In the genomic region with DNA sequence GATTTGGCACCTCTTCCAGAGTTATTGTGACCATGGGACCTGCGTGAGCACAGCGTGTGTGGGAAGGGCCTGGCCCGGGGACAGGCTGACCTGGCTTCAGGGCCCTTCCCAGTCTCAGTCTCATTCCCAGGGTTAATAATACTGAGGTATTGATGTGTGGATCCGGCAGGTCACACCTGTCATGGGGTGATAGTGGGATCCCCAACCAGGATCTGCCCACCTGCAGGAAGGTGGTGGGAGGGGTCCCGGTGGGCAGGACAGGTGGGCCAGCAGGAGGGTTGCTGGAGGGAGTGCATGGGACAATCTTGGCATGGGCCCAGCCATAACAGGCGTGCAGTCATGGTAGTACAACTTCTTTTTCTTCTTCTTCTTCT, we compare ENCODE assay signal across 13 cellular contexts. TPM values are rescaled to one million over a fixed set of nuclear protein-coding genes. Genes with fewer than 3 reads are reported as not detected.
A peak's percentile ranks its signal among the peaks of the same experiment; 100 is the strongest.
DNase-seq lines count a peak whose midpoint lies in the region; ATAC-seq and TF ChIP-seq lines count a peak whose summit lies in the region.
"Had no signal": no experiment of that assay in that cellular context is flagged by ENCODE, and none has a peak within 500 bp of the region (broad histone marks: within the 10 kb centered on the region; RNA-seq: fewer than 3 reads in every experiment).

No MANE protein-coding gene starts in this region.

- no peak overlapping the region for H2BK15ac ChIP-seq in H9 (ENCODE audit: low read depth, low read length)

- H3K14ac ChIP-seq in H9 (ENCODE audit: insufficient read depth, low read length): no peak overlapping the region

- H3K27ac Mint-ChIP-seq in H9 (no peak overlapping the region), glutamatergic neuron (ENCODE audit: unreplicated experiment) (no peak overlapping the region)
- H3K27ac Mint-ChIP-seq: activated T-helper 17 cell treated with anti-CD3 and anti-CD28 coated beads, Interleukin-2, amount 50 U/mL, for 72 hours; CD4-positive, alpha-beta memory T cell; naive thymus-derived CD4-positive, alpha-beta T cell had no signal

- no peak overlapping the region for H3K18ac ChIP-seq in H9 (ENCODE audit: insufficient read length, low read depth, low read length)

- H3K27me3 Mint-ChIP-seq in H9 (ENCODE audit: low read depth) (peaks cover 15% of the 10 kb centered on the region), glutamatergic neuron (ENCODE audit: unreplicated experiment) (peaks cover 6% of the 10 kb centered on the region)

- H3K4me2 ChIP-seq in H9 (ENCODE audit: insufficient read depth, insufficient read length, low read length): no peak overlapping the region
- H3K4me2 ChIP-seq: SK-N-SH had no signal

- no peak overlapping the region for H2BK5ac ChIP-seq in H9 (ENCODE audit: insufficient read length, low read length)

- H3K9me3 ChIP-seq in H9 (ENCODE audit: control insufficient read depth, low read depth, low read length) (no peaks in the 10 kb centered on the region), sigmoid colon (no peaks in the 10 kb centered on the region)
- H3K9me3 ChIP-seq: SK-N-SH had no signal

- no peak overlapping the region for H3K4me3 ChIP-seq in sigmoid colon

- no peak overlapping the region for H3K4ac ChIP-seq in H9 (ENCODE audit: low read depth, low read length)

- no peak overlapping the region for H3K56ac ChIP-seq in H9 (ENCODE audit: insufficient read length, low read depth, low read length)

- H3T11ph ChIP-seq in H9 (ENCODE audit: low read length): no peak overlapping the region

- H4K20me1 ChIP-seq in H9 (ENCODE audit: control insufficient read depth, insufficient read depth, insufficient read length): no peaks in the 10 kb centered on the region

- H3K27me3 ChIP-seq in H9 (ENCODE audit: insufficient read depth, low read length) (no peaks in the 10 kb centered on the region), sigmoid colon (no peaks in the 10 kb centered on the region)

- H4K5ac ChIP-seq in H9 (ENCODE audit: insufficient read length, low read depth, low read length): no peak overlapping the region

- ATAC-seq in HG03196 (IDR thresholded peaks at IDR 0.05; ENCODE audit: unreplicated experiment): no peak

- H3K9ac ChIP-seq in H9 (ENCODE audit: extremely low read depth, insufficient read length, low read length): no peak overlapping the region
- H3K9ac ChIP-seq: SK-N-SH had no signal

- H2BK120ac ChIP-seq in H9 (ENCODE audit: low read depth, low read length, poor library complexity, severe bottlenecking): no peak overlapping the region

- peaks cover 0 to 4% of the 10 kb centered on the region in 2 experiments; a peak in 1 of 5 replicates for H3K9me3 Mint-ChIP-seq in H9
- peaks cover 12% of the 10 kb centered on the region for H3K9me3 Mint-ChIP-seq in glutamatergic neuron (ENCODE audit: unreplicated experiment)
- H3K9me3 Mint-ChIP-seq: activated T-helper 17 cell treated with anti-CD3 and anti-CD28 coated beads, Interleukin-2, amount 50 U/mL, for 72 hours; naive thymus-derived CD4-positive, alpha-beta T cell had no signal

- DNase-seq in H9: peak; percentile 24
- DNase-seq in glutamatergic neuron: no peak
- DNase-seq in sigmoid colon: no peak
- no peak for DNase-seq in NCI-H1105 treated with DMSO at 0.1 percent for 48 hours (lab: John Stamatoyannopoulos, UW)
- no peak for DNase-seq in NCI-H2029 treated with DMSO at 0.1 percent for 48 hours (lab: John Stamatoyannopoulos, UW)
- DNase-seq in NCI-H146 (lab: John Stamatoyannopoulos, UW): no peak
- DNase-seq: NCI-H1105 had no signal

- no CpG with 5 or more reads among the region's 6 CpGs for WGBS in H9 (ENCODE audit: extremely low coverage, insufficient read length, low lambda C conversion rate)
- 27 to 51% methylated on average over 6 of the region's 6 CpGs for WGBS in sigmoid colon, 2 donors

- peaks cover 28 to 30% of the 10 kb centered on the region in 2 experiments for H3K4me1 Mint-ChIP-seq in H9
- peaks cover 8% of the 10 kb centered on the region for H3K4me1 Mint-ChIP-seq in glutamatergic neuron (ENCODE audit: low read depth, unreplicated experiment)

- peaks cover 0 to 11% (median 5%) of the 10 kb centered on the region in 4 donors for H3K36me3 ChIP-seq in sigmoid colon

- TF ChIP-seq CTCF in H9 (conservative IDR thresholded peaks at IDR 0.05) (peak; percentile 14; the same call in 1 of the 3 replicates), glutamatergic neuron (IDR thresholded peaks at IDR 0.05; ENCODE audit: partially characterized antibody, unreplicated experiment) (peak; percentile 56), sigmoid colon (IDR thresholded peaks at IDR 0.05) (peak in 2 of 4 experiments; percentile 2 to 3)

- no peak overlapping the region for H2AK5ac ChIP-seq in H9 (ENCODE audit: insufficient read length, low read length)

- H3K79me2 ChIP-seq in H9 (ENCODE audit: insufficient read depth, low read length): no peaks in the 10 kb centered on the region

- H3K27ac ChIP-seq in H9 (ENCODE audit: insufficient read length, low read depth, low read length) (no peak overlapping the region), sigmoid colon (peak overlapping the region; percentile 80 to 88 (median 83))

- TF ChIP-seq EP300 in sigmoid colon (IDR thresholded peaks at IDR 0.05): no peak

- no peak overlapping the region for H2BK20ac ChIP-seq in H9 (ENCODE audit: low read depth, low read length, poor library complexity, severe bottlenecking)

- no peak for TF ChIP-seq POLR2A in sigmoid colon (IDR thresholded peaks at IDR 0.05)

- no peaks in the 10 kb centered on the region for H3K79me1 ChIP-seq in H9 (ENCODE audit: insufficient read depth, low read depth, low read length, poor library complexity, severe bottlenecking)

- H2AFZ ChIP-seq in H9 (ENCODE audit: low read length): no peak overlapping the region

- no peak overlapping the region for H4K8ac ChIP-seq in H9 (replicated peaks; ENCODE audit: insufficient read length, low read depth, low read length)

- intact Hi-C loops in sigmoid colon (cut with DNase I): loop anchor here (2.0 kb wide), 3 partner anchors 54 to 150 kb away; no protein-coding TSS in a partner anchor

- H3K4me3 Mint-ChIP-seq in H9: no peak overlapping the region
- no peak overlapping the region for H3K4me3 Mint-ChIP-seq in glutamatergic neuron (ENCODE audit: unreplicated experiment)
- H3K4me3 Mint-ChIP-seq: activated T-helper 17 cell treated with anti-CD3 and anti-CD28 coated beads, Interleukin-2, amount 50 U/mL, for 72 hours; CD4-positive, alpha-beta memory T cell; naive thymus-derived CD4-positive, alpha-beta T cell had no signal

- H3K23ac ChIP-seq in H9 (ENCODE audit: insufficient read length, low read depth, low read length): no peak overlapping the region

- no peaks in the 10 kb centered on the region for H3K4me1 ChIP-seq in H9 (ENCODE audit: insufficient read depth, low read length)
- peaks cover 0 to 62% (median 50%) of the 10 kb centered on the region in 4 donors for H3K4me1 ChIP-seq in sigmoid colon

- H4K91ac ChIP-seq in H9 (ENCODE audit: insufficient read length, low read depth, low read length): no peak overlapping the region

- H3K36me3 Mint-ChIP-seq in H9 (ENCODE audit: insufficient read depth in 1 of 3, low read depth in 3 of 3): no peaks in the 10 kb centered on the region; a peak in 2 of 7 replicates
- H3K36me3 Mint-ChIP-seq in glutamatergic neuron (ENCODE audit: unreplicated experiment): no peaks in the 10 kb centered on the region
- H3K36me3 Mint-ChIP-seq: CD4-positive, alpha-beta memory T cell; naive thymus-derived CD4-positive, alpha-beta T cell had no signal

- H3K23me2 ChIP-seq in H9 (ENCODE audit: insufficient read length, low read depth, low read length, poor library complexity, severe bottlenecking): no peaks in the 10 kb centered on the region

- no peak overlapping the region for H2BK12ac ChIP-seq in H9 (ENCODE audit: insufficient read length, low read depth, low read length)

TF ChIP-seq in PFSK-1, 5 proteins besides CTCF, POLR2A, EP300 and RAD21:
- TF ChIP-seq FOXP2 (optimal IDR thresholded peaks at IDR 0.05; ENCODE audit: borderline replicate concordance, extremely low read depth, extremely low read length, insufficient read depth): peak; percentile 1
- no peak for TF ChIP-seq SIN3A (IDR thresholded peaks at IDR 0.05; ENCODE audit: borderline replicate concordance, insufficient read depth, low read length)
- no peak for TF ChIP-seq POLR2AphosphoS5 (IDR thresholded peaks at IDR 0.05; ENCODE audit: low read depth, low read length)

RNA-seq across cellular contexts. Expression of gene COL15A1, which starts 55.4 kb away (rescaled TPM):
- total RNA-seq in H9 (2021): 0.15 TPM in 1 of 2 replicates, not detected in the other
- 0.72 TPM for polyA plus RNA-seq in PFSK-1 (2012; ENCODE audit: insufficient read length, low read depth)
- total RNA-seq in glutamatergic neuron (ENCODE audit: unreplicated experiment): not detected
- total RNA-seq in sigmoid colon: 100 to 1,000 TPM in 1 of 4 donors, 10 to 100 TPM in 3; 21.4 to 104 (median 58.0) TPM
- 1 to 10 TPM in 2 of 3 donors, under 1 TPM in 1; under 0.01 to 7.1 (median 1.8) TPM for polyA plus RNA-seq in sigmoid colon
- total RNA-seq: CD4-positive, alpha-beta memory T cell had no signal
- polyA plus RNA-seq: CD4-positive, alpha-beta memory T cell; naive thymus-derived CD4-positive, alpha-beta T cell had no signal

Comparison
In these comparisons a context has a peak if more than half of its experiments do, and no peak if none do; other contexts are left out.
1. RNA of gene COL15A1, which starts 55.4 kb away (total RNA-seq): 21.4 to 104 TPM in sigmoid colon; 0.15 TPM in H9 and not detected in glutamatergic neuron (single experiment); every median in the first group is over 10 times any median in the second.